ENCODE assay signal across 8 cellular contexts in genomic region chr17:38674749-38675615, GRCh38. TPM values are rescaled to one million over a fixed set of nuclear protein-coding genes. Genes with fewer than 3 reads are reported as not detected.
DNase-seq lines count a peak whose midpoint lies in the region; ATAC-seq and TF ChIP-seq lines count a peak whose summit lies in the region.

EPOP (minus strand) TSS chr17:38674957; CDS start chr17:38674495, 462 bp downstream.

- peaks cover 23% of the 10 kb centered on the region for H3K4me1 ChIP-seq in ectodermal cell (ENCODE audit: control insufficient read depth, insufficient read depth, low read length)

- H3K36me3 ChIP-seq in ectodermal cell (ENCODE audit: control insufficient read depth, insufficient read depth, low read length), result no peaks in the 10 kb centered on the region

- H3K27me3 Mint-ChIP-seq in activated CD4-positive, alpha-beta memory T cell treated with anti-CD3 and anti-CD28 coated beads, Interleukin-2, amount 10 ng/mL, durations not matched to agents 7 days and 5 days, result peaks cover 27% of the 10 kb centered on the region
- peaks cover 22% of the 10 kb centered on the region for H3K27me3 Mint-ChIP-seq in memory B cell

- no peaks in the 10 kb centered on the region for H3K9me3 Mint-ChIP-seq in activated CD4-positive, alpha-beta memory T cell treated with anti-CD3 and anti-CD28 coated beads, Interleukin-2, amount 10 ng/mL, durations not matched to agents 7 days and 5 days
- H3K9me3 Mint-ChIP-seq in memory B cell, result no peaks in the 10 kb centered on the region

- peaks cover 43% of the 10 kb centered on the region for H3K27me3 ChIP-seq in ectodermal cell (ENCODE audit: control insufficient read depth, insufficient read depth, low read length, poor library complexity, severe bottlenecking)

- no peaks in the 10 kb centered on the region for H3K36me3 Mint-ChIP-seq in activated CD4-positive, alpha-beta memory T cell treated with anti-CD3 and anti-CD28 coated beads, Interleukin-2, amount 10 ng/mL, durations not matched to agents 7 days and 5 days (ENCODE audit: low read depth)
- no peaks in the 10 kb centered on the region for H3K36me3 Mint-ChIP-seq in memory B cell

- peak within 1 kb of the TSS; percentile 82 for H3K4me3 ChIP-seq in ectodermal cell (ENCODE audit: insufficient read depth, low read depth, low read length)

- no peaks in the 10 kb centered on the region for H3K9me3 ChIP-seq in ectodermal cell (ENCODE audit: control insufficient read depth, low read length)

- H3K27ac Mint-ChIP-seq in activated CD4-positive, alpha-beta memory T cell treated with anti-CD3 and anti-CD28 coated beads, Interleukin-2, amount 10 ng/mL, durations not matched to agents 7 days and 5 days, result no peak within 1 kb of the TSS
- no peak within 1 kb of the TSS for H3K27ac Mint-ChIP-seq in memory B cell

- TF ChIP-seq CTCF in AG09319 (IDR thresholded peaks at IDR 0.05; ENCODE audit: low read depth, low read length), result no peak

- peak; percentile 84 for ATAC-seq in GM19035 (IDR thresholded peaks at IDR 0.05; ENCODE audit: unreplicated experiment)
- ATAC-seq in HG03520 (IDR thresholded peaks at IDR 0.05; ENCODE audit: unreplicated experiment), result peak; percentile 60
- ATAC-seq in memory B cell (ENCODE audit: low read depth), result peak; percentile 69

- peak within 1 kb of the TSS; percentile 63 for H3K4me3 Mint-ChIP-seq in activated CD4-positive, alpha-beta memory T cell treated with anti-CD3 and anti-CD28 coated beads, Interleukin-2, amount 10 ng/mL, durations not matched to agents 7 days and 5 days
- H3K4me3 Mint-ChIP-seq in memory B cell, result peak within 1 kb of the TSS; percentile 66

- peak within 1 kb of the TSS; percentile 63 for H3K27ac ChIP-seq in ectodermal cell (ENCODE audit: insufficient read depth, low read depth, low read length, poor library complexity, severe bottlenecking)

- CTCF ChIA-PET in activated CD4-positive, alpha-beta memory T cell treated with anti-CD3 and anti-CD28 coated beads, Interleukin-2, amount 10 ng/mL, durations not matched to agents 7 days and 5 days (lab: Charles Lee), result interaction anchor here (0.9 to 5.5 kb wide), 7 partner anchors 32 to 116 kb away, joined by 3 to 86 read pairs (median 4); no protein-coding TSS in a partner anchor

- DNase-seq in AG09319 (ENCODE audit: extremely low read depth, low read depth), result peak; percentile 56
- peak; percentile 93 for DNase-seq in NCI-H774 (lab: John Stamatoyannopoulos, UW)
- peak; percentile 91 for DNase-seq in activated CD4-positive, alpha-beta memory T cell treated with anti-CD3 and anti-CD28 coated beads, Interleukin-2, amount 10 ng/mL, durations not matched to agents 7 days and 5 days
- DNase-seq in memory B cell (ENCODE audit: low spot score in 2 of 2), result peak; percentile 53 to 60
- peak; percentile 77 for DNase-seq in stimulated activated CD8-positive, alpha-beta memory T cell treated with anti-CD3 and anti-CD28 coated beads, Interleukin-12 subunit alpha, Interleukin-12 subunit beta, amount 100 ng/mL, for 24 hours (ENCODE audit: extremely low read depth)

- POLR2A ChIA-PET in activated CD4-positive, alpha-beta memory T cell treated with anti-CD3 and anti-CD28 coated beads, Interleukin-2, amount 10 ng/mL, durations not matched to agents 7 days and 5 days (lab: Charles Lee), result interaction anchor here (0.5 to 5.5 kb wide), 8 partner anchors 27 to 116 kb away, joined by 3 to 52 read pairs (median 7); partner anchors contain the start of genes CISD3 and MLLT6

- WGBS in ectodermal cell, 2 experiments, result 4% methylated on average over 80 of the region's 80 CpGs

- H3K4me1 Mint-ChIP-seq in activated CD4-positive, alpha-beta memory T cell treated with anti-CD3 and anti-CD28 coated beads, Interleukin-2, amount 10 ng/mL, durations not matched to agents 7 days and 5 days, result peaks cover 44% of the 10 kb centered on the region
- H3K4me1 Mint-ChIP-seq in memory B cell, result peaks cover 20% of the 10 kb centered on the region

RNA-seq across cellular contexts. Expression of gene EPOP, which starts in this region (rescaled TPM):
- 10 to 100 TPM; 10.2 to 10.3 TPM for total RNA-seq in activated CD4-positive, alpha-beta memory T cell treated with anti-CD3 and anti-CD28 coated beads, Interleukin-2, amount 10 ng/mL, durations not matched to agents 7 days and 5 days
- polyA plus RNA-seq in ectodermal cell (2013, experiment 1 of 4), result 32.9 TPM
- polyA plus RNA-seq in ectodermal cell (2013, experiment 2 of 4), result 31.6 TPM
- polyA plus RNA-seq in ectodermal cell (2013, experiment 3 of 4), result 25.6 TPM
- 27.4 TPM for polyA plus RNA-seq in ectodermal cell (2013, experiment 4 of 4)

Comparison
In these comparisons a context has a peak if more than half of its experiments do, and no peak if none do; other contexts are left out.
1. Peak in every context shown above with its lines: DNase-seq, ATAC-seq, H3K4me3 ChIP-seq and H3K27ac ChIP-seq.